14 cellular contexts compared by ENCODE assay signal in the genomic region with DNA sequence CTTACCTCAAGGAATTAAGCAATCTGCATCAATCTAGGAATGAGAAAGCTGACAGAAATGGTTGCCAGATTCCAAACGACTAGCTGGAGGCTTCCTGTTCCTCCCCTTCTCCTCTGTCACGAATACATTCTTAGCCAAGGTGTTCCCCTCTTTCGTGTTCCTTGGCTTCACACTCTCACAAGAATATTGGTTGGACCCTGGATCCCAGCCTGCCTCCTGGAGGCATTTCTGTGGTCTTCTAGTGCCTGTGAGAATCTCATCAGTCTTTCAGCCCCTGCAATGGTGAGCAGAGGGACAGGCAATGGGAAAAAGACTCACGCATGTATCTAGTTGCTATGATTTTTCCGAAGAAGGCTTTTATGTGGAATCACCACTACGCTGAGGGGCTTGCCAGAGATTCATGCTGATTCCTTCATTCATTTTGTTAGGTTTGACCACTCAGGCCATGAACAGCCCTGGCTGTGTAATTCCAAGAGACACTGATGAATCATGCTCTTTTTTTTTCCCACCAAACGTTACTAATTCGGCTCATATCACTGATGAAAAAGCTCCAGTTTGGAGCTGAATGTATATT.
DNase-seq lines count a peak whose midpoint lies in the region; TF ChIP-seq lines count a peak whose summit lies in the region.
"Had no signal": no experiment of that assay in that cellular context is flagged by ENCODE, and none has a peak within 500 bp of the region (broad histone marks: within the 10 kb centered on the region; RNA-seq: fewer than 3 reads in every experiment).

No MANE protein-coding gene starts in this region.

- TF ChIP-seq CTCF in astrocyte of the cerebellum (IDR thresholded peaks at IDR 0.05; ENCODE audit: low read depth, low read length, missing control alignments) = no peak

- DNase-seq in HCEC 1CT (peak; percentile 57), astrocyte of the cerebellum (ENCODE audit: low read depth) (peak; percentile 90), iris pigment epithelial cell (ENCODE audit: low read depth) (peak; percentile 73), stromal cell of bone marrow (ENCODE audit: low read depth) (peak; percentile 53), CD1c-positive myeloid dendritic cell (ENCODE audit: extremely low spot score) (no peak), NCI-H1105 treated with DMSO at 0.1 percent for 48 hours (lab: John Stamatoyannopoulos, UW) (no peak)
- no peak for DNase-seq in activated CD4-positive, alpha-beta T cell treated with anti-CD3 and anti-CD28 coated beads for 48 hours
- DNase-seq: activated CD8-positive, alpha-beta memory T cell treated with anti-CD3 and anti-CD28 coated beads, Interleukin-2, amount 10 ng/mL, durations not matched to agents 7 days and 5 days; activated naive CD4-positive, alpha-beta T cell treated with anti-CD3 and anti-CD28 coated beads, Interleukin-2, amount 10 ng/mL, durations not matched to agents 7 days and 5 days; CD8-positive, alpha-beta memory T cell; left ventricle myocardium superior; natural killer cell; stomach had no signal

- H3K4me3 ChIP-seq in astrocyte of the cerebellum (ENCODE audit: low read depth, low read length) = no peak overlapping the region
- H3K4me3 ChIP-seq: hepatocyte, stomach had no signal

- in situ Hi-C loops in astrocyte of the cerebellum (cut with HindIII; ENCODE audit: low sequenced_read_pairs) = no loop called here

Comparison
In these comparisons a context has a peak if more than half of its experiments do, and no peak if none do; other contexts are left out.
1. DNase-seq: peak in HCEC 1CT (single experiment), astrocyte of the cerebellum (single experiment), iris pigment epithelial cell (single experiment) and stromal cell of bone marrow (single experiment); none in CD1c-positive myeloid dendritic cell (single experiment), NCI-H1105 treated with DMSO at 0.1 percent for 48 hours (single experiment) and activated CD4-positive, alpha-beta T cell treated with anti-CD3 and anti-CD28 coated beads for 48 hours (single experiment).